12 cellular contexts compared by ENCODE assay signal in the genomic region with DNA sequence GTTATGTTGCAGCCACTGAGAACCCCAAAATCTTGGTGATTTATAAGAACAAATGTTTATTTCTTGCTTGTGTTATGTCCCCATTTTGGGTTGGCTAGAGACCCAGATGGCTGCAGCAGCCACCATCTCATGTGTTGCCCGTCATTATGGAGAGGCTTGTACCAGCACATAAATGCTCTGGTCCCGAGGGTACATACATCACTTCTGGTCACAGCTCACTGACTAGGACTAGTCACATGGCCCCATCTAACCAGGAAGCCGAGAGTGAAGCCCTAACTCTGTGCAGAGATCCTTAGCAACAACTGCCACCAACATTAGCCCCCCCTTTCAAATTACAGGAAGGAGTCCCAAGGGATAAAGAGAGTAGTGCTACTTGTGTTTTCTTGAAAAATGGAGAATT. TPM values are rescaled to one million over a fixed set of nuclear protein-coding genes. Genes with fewer than 3 reads are reported as not detected.
A peak's percentile ranks its signal among the peaks of the same experiment; 100 is the strongest.
DNase-seq lines count a peak whose midpoint lies in the region; ATAC-seq and TF ChIP-seq lines count a peak whose summit lies in the region.
"Had no signal": no experiment of that assay in that cellular context is flagged by ENCODE, and none has a peak within 500 bp of the region (broad histone marks: within the 10 kb centered on the region; RNA-seq: fewer than 3 reads in every experiment).

No MANE protein-coding gene starts in this region.

- peaks cover 3% of the 10 kb centered on the region for H3K36me3 Mint-ChIP-seq in activated T-helper 2 cell treated with anti-CD3 and anti-CD28 coated beads, Interferon-gamma antibody, Interleukin-2, Interleukin-4, amounts not matched to agents 10 μg/mL and 5 μg/mL and 100 μg/mL, durations not matched to agents 14 hours and 24 hours and 36 hours (ENCODE audit: low read depth)

- peaks cover 0 to 22% (median 9%) of the 10 kb centered on the region in 4 donors for H3K4me1 ChIP-seq in right lobe of liver

- WGBS in lower leg skin, 2 donors = 80 to 81% methylated on average over 3 of the region's 3 CpGs
- 86% methylated on average over 2 of the region's 3 CpGs for WGBS in right lobe of liver (ENCODE audit: insufficient coverage, low coverage, low lambda C conversion rate, missing lambda C conversion rate)

- H3K27me3 ChIP-seq in right lobe of liver = no peaks in the 10 kb centered on the region

- H3K27me3 Mint-ChIP-seq in activated T-helper 2 cell treated with anti-CD3 and anti-CD28 coated beads, Interferon-gamma antibody, Interleukin-2, Interleukin-4, amounts not matched to agents 10 μg/mL and 5 μg/mL and 100 μg/mL, durations not matched to agents 14 hours and 24 hours and 36 hours (ENCODE audit: low read depth) = no peaks in the 10 kb centered on the region

- ATAC-seq in GM18868 (IDR thresholded peaks at IDR 0.05; ENCODE audit: unreplicated experiment) (peak; percentile 94), HG02623 (IDR thresholded peaks at IDR 0.05; ENCODE audit: unreplicated experiment) (peak; percentile 70), right lobe of liver (no peak)

- intact Hi-C loops in lower leg skin (cut with DNase I; ENCODE audit: low total_unique reads) (no loop called here), right lobe of liver (cut with DNase I) (no loop called here)
- intact Hi-C loops in activated T-helper 2 cell treated with anti-CD3 and anti-CD28 coated beads, Interferon-gamma antibody, Interleukin-2, Interleukin-4, amounts not matched to agents 10 μg/mL and 5 μg/mL and 100 μg/mL, durations not matched to agents 14 hours and 24 hours and 36 hours (cut with micrococcal nuclease) = no loop called here

- H3K36me3 ChIP-seq in right lobe of liver = peaks cover 0 to 5% (median 2%) of the 10 kb centered on the region in 4 donors

- peaks cover 12% of the 10 kb centered on the region for H3K4me1 Mint-ChIP-seq in activated T-helper 2 cell treated with anti-CD3 and anti-CD28 coated beads, Interferon-gamma antibody, Interleukin-2, Interleukin-4, amounts not matched to agents 10 μg/mL and 5 μg/mL and 100 μg/mL, durations not matched to agents 14 hours and 24 hours and 36 hours (ENCODE audit: low read depth)

- H3K4me3 ChIP-seq in lower leg skin (ENCODE audit: low read depth, poor library complexity, severe bottlenecking) = no peak overlapping the region
- H3K4me3 ChIP-seq in right lobe of liver = no peak overlapping the region

- DNase-seq in NCI-H1092 treated with DMSO at 0.1 percent for 48 hours (lab: John Stamatoyannopoulos, UW) (peak; percentile 38), left kidney (ENCODE audit: low read depth, low spot score) (peak; percentile 62), lower leg skin (ENCODE audit: low spot score in 2 of 2) (no peak), AML-193 (lab: John Stamatoyannopoulos, UW) (no peak), right lobe of liver (no peak)
- DNase-seq in activated T-helper 2 cell treated with anti-CD3 and anti-CD28 coated beads, Interferon-gamma antibody, Interleukin-2, Interleukin-4, amounts not matched to agents 10 μg/mL and 5 μg/mL and 100 μg/mL, durations not matched to agents 14 hours and 24 hours and 36 hours (ENCODE audit: low spot score) = no peak
- DNase-seq: dermis blood vessel endothelial cell, NCI-H1694 treated with DMSO at 0.1 percent for 48 hours, nucleus accumbens had no signal

- H3K4me3 Mint-ChIP-seq in activated T-helper 2 cell treated with anti-CD3 and anti-CD28 coated beads, Interferon-gamma antibody, Interleukin-2, Interleukin-4, amounts not matched to agents 10 μg/mL and 5 μg/mL and 100 μg/mL, durations not matched to agents 14 hours and 24 hours and 36 hours (ENCODE audit: low read depth) = no peak overlapping the region
- H3K4me3 Mint-ChIP-seq: T-helper 1 cell treated with Interleukin-12 subunit alpha and Interleukin-12 subunit beta and Interleukin-4 antibody, amounts not matched to agents 30 μg/mL and 1 μg/mL, for 36 hours had no signal

- TF ChIP-seq CTCF in lower leg skin (IDR thresholded peaks at IDR 0.05) (no peak), right lobe of liver (IDR thresholded peaks at IDR 0.05) (no peak)

- no peak overlapping the region for H3K27ac ChIP-seq in right lobe of liver

- H3K9me3 Mint-ChIP-seq in activated T-helper 2 cell treated with anti-CD3 and anti-CD28 coated beads, Interferon-gamma antibody, Interleukin-2, Interleukin-4, amounts not matched to agents 10 μg/mL and 5 μg/mL and 100 μg/mL, durations not matched to agents 14 hours and 24 hours and 36 hours = no peaks in the 10 kb centered on the region
- H3K9me3 Mint-ChIP-seq: T-helper 1 cell treated with Interleukin-12 subunit alpha and Interleukin-12 subunit beta and Interleukin-4 antibody, amounts not matched to agents 30 μg/mL and 1 μg/mL, for 36 hours had no signal

- TF ChIP-seq POLR2A in lower leg skin (IDR thresholded peaks at IDR 0.05) (no peak), right lobe of liver (IDR thresholded peaks at IDR 0.05) (no peak)

- no peaks in the 10 kb centered on the region for H3K9me3 ChIP-seq in right lobe of liver

- no peak overlapping the region for H3K27ac Mint-ChIP-seq in activated T-helper 2 cell treated with anti-CD3 and anti-CD28 coated beads, Interferon-gamma antibody, Interleukin-2, Interleukin-4, amounts not matched to agents 10 μg/mL and 5 μg/mL and 100 μg/mL, durations not matched to agents 14 hours and 24 hours and 36 hours
- H3K27ac Mint-ChIP-seq: T-helper 1 cell treated with Interleukin-12 subunit alpha and Interleukin-12 subunit beta and Interleukin-4 antibody, amounts not matched to agents 30 μg/mL and 1 μg/mL, for 36 hours had no signal

RNA-seq across cellular contexts. Expression of gene HACD2, which starts 25.5 kb away (rescaled TPM):
- total RNA-seq in lower leg skin (10 to 100 TPM; 29.3 to 56.4 (median 40.2) TPM), right lobe of liver (10 to 100 TPM; 23.0 to 39.8 (median 27.2) TPM)
- total RNA-seq in activated T-helper 2 cell treated with anti-CD3 and anti-CD28 coated beads, Interferon-gamma antibody, Interleukin-2, Interleukin-4, amounts not matched to agents 10 μg/mL and 5 μg/mL and 100 μg/mL, durations not matched to agents 14 hours and 24 hours and 36 hours = 29.5 and 32.5 TPM in 2 replicates

Comparison
In these comparisons a context has a peak if more than half of its experiments do, and no peak if none do; other contexts are left out.
1. ATAC-seq: peak in GM18868 (single experiment) and HG02623 (single experiment); none in right lobe of liver (0 of 4).
2. DNase-seq: peak in NCI-H1092 treated with DMSO at 0.1 percent for 48 hours (single experiment) and left kidney (single experiment); none in lower leg skin (0 of 2), AML-193 (0 of 2), right lobe of liver (0 of 3) and activated T-helper 2 cell treated with anti-CD3 and anti-CD28 coated beads, Interferon-gamma antibody, Interleukin-2, Interleukin-4, amounts not matched to agents 10 μg/mL and 5 μg/mL and 100 μg/mL, durations not matched to agents 14 hours and 24 hours and 36 hours (single experiment).